Comparison of ENCODE assay signal across 24 cellular contexts in genomic region chr13:101425156-101425471, GRCh38. TPM values are rescaled to one million over a fixed set of nuclear protein-coding genes. Genes with fewer than 3 reads are reported as not detected.
"Had no signal": no experiment of that assay in that cellular context is flagged by ENCODE, and none has a peak within 500 bp of the region (broad histone marks: within the 10 kb centered on the region; RNA-seq: fewer than 3 reads in every experiment).

No MANE protein-coding gene starts in this region.

- H3K27ac Mint-ChIP-seq: activated CD8-positive, alpha-beta memory T cell treated with anti-CD3 and anti-CD28 coated beads, Interleukin-2, amount 10 ng/mL, durations not matched to agents 7 days and 5 days; activated CD8-positive, alpha-beta T cell treated with anti-CD3 and anti-CD28 coated beads, Interleukin-2, amount 10 ng/mL, durations not matched to agents 7 days and 5 days; activated naive CD4-positive, alpha-beta T cell treated with anti-CD3 and anti-CD28 coated beads, Interleukin-2, amount 50 U/mL, for 72 hours; activated T-helper 2 cell treated with anti-CD3 and anti-CD28 coated beads, Interferon-gamma antibody, Interleukin-2, Interleukin-4, amounts not matched to agents 10 μg/mL and 5 μg/mL and 100 μg/mL, durations not matched to agents 14 hours and 24 hours and 36 hours; natural killer cell treated with Interleukin-12 subunit alpha and Interleukin-12 subunit beta and Interleukin-15 and Interleukin-18, amount 100 ng/mL, for 72 hours; stimulated activated naive CD8-positive, alpha-beta T cell treated with anti-CD3 and anti-CD28 coated beads, Interleukin-15, Interleukin-2, amounts not matched to agents 100 ng/mL and 50 ng/mL, for 24 hours; T-helper 17 cell had no signal

- H3K9me3 ChIP-seq: heart right ventricle, mucosa of descending colon, right lobe of liver, SK-N-SH, tibial artery had no signal

- H3K4me1 Mint-ChIP-seq: activated CD8-positive, alpha-beta memory T cell treated with anti-CD3 and anti-CD28 coated beads, Interleukin-2, amount 10 ng/mL, durations not matched to agents 7 days and 5 days; T-helper 17 cell had no signal

- H3K27me3 ChIP-seq: right lobe of liver, tibial artery had no signal

- DNase-seq: activated CD4-positive, alpha-beta T cell treated with anti-CD3 and anti-CD28 coated beads, Interleukin-2, amount 50 U/mL, for 1 hour; activated CD4-positive, CD25-positive, alpha-beta regulatory T cell treated with anti-CD3 and anti-CD28 coated beads, Interleukin-2, amount 50 U/mL, for 72 hours; activated CD8-positive, alpha-beta memory T cell treated with anti-CD3 and anti-CD28 coated beads, Interleukin-2, amount 10 ng/mL, durations not matched to agents 7 days and 5 days; activated CD8-positive, alpha-beta T cell treated with anti-CD3 and anti-CD28 coated beads, Interleukin-2, amount 10 ng/mL, durations not matched to agents 7 days and 5 days; activated naive CD4-positive, alpha-beta T cell; activated T-cell treated with anti-CD3 and anti-CD28 coated beads, Interleukin-2, amount 50 U/mL, for 48 hours; cortex of kidney; foreskin keratinocyte; heart right ventricle; mucosa of descending colon; right lobe of liver; SK-N-SH; stimulated activated CD4-positive, alpha-beta T cell treated with anti-CD3 and anti-CD28 coated beads, Interleukin-12 subunit alpha, Interleukin-12 subunit beta, amount 100 ng/mL, for 4 hours; stimulated activated CD4-positive, alpha-beta T cell treated with anti-CD3 and anti-CD28 coated beads, Interleukin-4, amount 100 ng/mL, for 1 hour; T-helper 17 cell; T1000; tibial artery had no signal

- H3K27ac ChIP-seq: foreskin keratinocyte, right lobe of liver, tibial artery had no signal

- H3K4me3 Mint-ChIP-seq: activated CD8-positive, alpha-beta memory T cell treated with anti-CD3 and anti-CD28 coated beads, Interleukin-2, amount 10 ng/mL, durations not matched to agents 7 days and 5 days; activated CD8-positive, alpha-beta T cell treated with anti-CD3 and anti-CD28 coated beads, Interleukin-2, amount 10 ng/mL, durations not matched to agents 7 days and 5 days; natural killer cell treated with Interleukin-12 subunit alpha and Interleukin-12 subunit beta and Interleukin-15 and Interleukin-18, amount 100 ng/mL, for 72 hours; stimulated activated naive CD8-positive, alpha-beta T cell treated with anti-CD3 and anti-CD28 coated beads, Interleukin-15, Interleukin-2, amounts not matched to agents 100 ng/mL and 50 ng/mL, for 24 hours; T-helper 17 cell had no signal

- ATAC-seq: activated CD8-positive, alpha-beta memory T cell treated with anti-CD3 and anti-CD28 coated beads, Interleukin-2, amount 10 ng/mL, durations not matched to agents 7 days and 5 days; activated CD8-positive, alpha-beta T cell treated with anti-CD3 and anti-CD28 coated beads, Interleukin-2, amount 10 ng/mL, durations not matched to agents 7 days and 5 days; activated naive CD4-positive, alpha-beta T cell treated with anti-CD3 and anti-CD28 coated beads, Interleukin-2, amount 50 U/mL, for 72 hours; foreskin keratinocyte; left lobe of liver; mucosa of descending colon; right lobe of liver; T-helper 17 cell had no signal

- H3K4me1 ChIP-seq: foreskin keratinocyte, heart right ventricle, right lobe of liver had no signal

- H3K9me3 Mint-ChIP-seq: activated naive CD4-positive, alpha-beta T cell treated with anti-CD3 and anti-CD28 coated beads, Interleukin-2, amount 50 U/mL, for 72 hours; activated T-helper 2 cell treated with anti-CD3 and anti-CD28 coated beads, Interferon-gamma antibody, Interleukin-2, Interleukin-4, amounts not matched to agents 10 μg/mL and 5 μg/mL and 100 μg/mL, durations not matched to agents 14 hours and 24 hours and 36 hours; natural killer cell treated with Interleukin-12 subunit alpha and Interleukin-12 subunit beta and Interleukin-15 and Interleukin-18, amount 100 ng/mL, for 72 hours; stimulated activated naive CD8-positive, alpha-beta T cell treated with anti-CD3 and anti-CD28 coated beads, Interleukin-15, Interleukin-2, amounts not matched to agents 100 ng/mL and 50 ng/mL, for 24 hours had no signal

- H3K4me3 ChIP-seq: heart right ventricle, lung, mucosa of descending colon, right lobe of liver, skin epidermis, tibial artery had no signal

- H3K36me3 ChIP-seq: heart right ventricle, right lobe of liver, tibial artery had no signal

- H3K36me3 Mint-ChIP-seq: activated CD8-positive, alpha-beta memory T cell treated with anti-CD3 and anti-CD28 coated beads, Interleukin-2, amount 10 ng/mL, durations not matched to agents 7 days and 5 days; activated naive CD4-positive, alpha-beta T cell treated with anti-CD3 and anti-CD28 coated beads, Interleukin-2, amount 50 U/mL, for 72 hours; natural killer cell treated with Interleukin-12 subunit alpha and Interleukin-12 subunit beta and Interleukin-15 and Interleukin-18, amount 100 ng/mL, for 72 hours had no signal

RNA-seq across cellular contexts. Expression of gene NALCN, which starts 8.8 kb away (rescaled TPM):
- total RNA-seq: activated CD8-positive, alpha-beta memory T cell treated with anti-CD3 and anti-CD28 coated beads, Interleukin-2, amount 10 ng/mL, durations not matched to agents 7 days and 5 days; activated CD8-positive, alpha-beta T cell treated with anti-CD3 and anti-CD28 coated beads, Interleukin-2, amount 10 ng/mL, durations not matched to agents 7 days and 5 days; activated naive CD4-positive, alpha-beta T cell treated with anti-CD3 and anti-CD28 coated beads, Interleukin-2, amount 50 U/mL, for 72 hours; activated T-helper 2 cell treated with anti-CD3 and anti-CD28 coated beads, Interferon-gamma antibody, Interleukin-2, Interleukin-4, amounts not matched to agents 10 μg/mL and 5 μg/mL and 100 μg/mL, durations not matched to agents 14 hours and 24 hours and 36 hours; natural killer cell treated with Interleukin-12 subunit alpha and Interleukin-12 subunit beta and Interleukin-15 and Interleukin-18, amount 100 ng/mL, for 72 hours; T-helper 17 cell had no signal
- polyA plus RNA-seq: foreskin keratinocyte had no signal

RNA-seq across cellular contexts. Expression of gene ITGBL1, which starts 27.4 kb away (rescaled TPM):
- total RNA-seq: activated CD8-positive, alpha-beta T cell treated with anti-CD3 and anti-CD28 coated beads, Interleukin-2, amount 10 ng/mL, durations not matched to agents 7 days and 5 days; activated naive CD4-positive, alpha-beta T cell treated with anti-CD3 and anti-CD28 coated beads, Interleukin-2, amount 50 U/mL, for 72 hours; activated T-helper 2 cell treated with anti-CD3 and anti-CD28 coated beads, Interferon-gamma antibody, Interleukin-2, Interleukin-4, amounts not matched to agents 10 μg/mL and 5 μg/mL and 100 μg/mL, durations not matched to agents 14 hours and 24 hours and 36 hours; natural killer cell treated with Interleukin-12 subunit alpha and Interleukin-12 subunit beta and Interleukin-15 and Interleukin-18, amount 100 ng/mL, for 72 hours; T-helper 17 cell had no signal
